11 cellular contexts compared by ENCODE assay signal in genomic region chr1:201013991-201014815, GRCh38. TPM values are rescaled to one million over a fixed set of nuclear protein-coding genes. Genes with fewer than 3 reads are reported as not detected.
A peak's percentile ranks its signal among the peaks of the same experiment; 100 is the strongest.
DNase-seq lines count a peak whose midpoint lies in the region; ATAC-seq, FAIRE-seq and TF ChIP-seq lines count a peak whose summit lies in the region.
"Had no signal": no experiment of that assay in that cellular context is flagged by ENCODE, and none has a peak within 500 bp of the region (broad histone marks: within the 10 kb centered on the region; RNA-seq: fewer than 3 reads in every experiment).

No MANE protein-coding gene starts in this region.

- H3K36me3 ChIP-seq in BLaER1 = peaks cover 31% of the 10 kb centered on the region
- H3K36me3 ChIP-seq: tibial nerve had no signal

- DNase-seq in HL-60 (ENCODE audit: low read depth in 1 of 2, low spot score in 1 of 2) (no peak), dorsolateral prefrontal cortex (peak in 9 of 10 donors; percentile 22 to 78 (median 64)), natural killer cell (no peak), SKM-1 treated with dmso at 0.1 percent for 144 hours (lab: John Stamatoyannopoulos, UW; ENCODE audit: unreplicated experiment) (no peak), HFFc6 (no peak), RCC 7860 (ENCODE audit: low spot score) (no peak)
- DNase-seq: activated effector memory CD4-positive, alpha-beta T cell treated with Interleukin-2 at 50 U/mL for 16 hours had no signal

- no peaks in the 10 kb centered on the region for H3K27me3 Mint-ChIP-seq in natural killer cell (ENCODE audit: low read depth in 2 of 2)
- peaks cover 59% of the 10 kb centered on the region for H3K27me3 Mint-ChIP-seq in HFFc6 (ENCODE audit: insufficient read depth)

- peak overlapping the region; percentile 82 to 98 for H3K27ac Mint-ChIP-seq in natural killer cell
- H3K27ac Mint-ChIP-seq in HFFc6 = no peak overlapping the region

- peaks cover 100% of the 10 kb centered on the region for H3K4me1 ChIP-seq in BLaER1

- H3K4me3 ChIP-seq in BLaER1 = no peak overlapping the region
- no peak overlapping the region for H3K4me3 ChIP-seq in HL-60 (replicated peaks; ENCODE audit: insufficient read depth, low read length)
- H3K4me3 ChIP-seq in dorsolateral prefrontal cortex = peak overlapping the region in 58 of 59 donors; percentile 9 to 66 (median 40)

- H3K4me3 Mint-ChIP-seq in natural killer cell = peak overlapping the region; percentile 42
- H3K4me3 Mint-ChIP-seq in HFFc6 = no peak overlapping the region

- FAIRE-seq in RCC 7860 (lab: Jason Lieb, UNC) = no peak
- FAIRE-seq: GM18507 had no signal

- intact Hi-C loops in dorsolateral prefrontal cortex (cut with DNase I) = no loop called here
- intact Hi-C loops in natural killer cell (cut with micrococcal nuclease) = no loop called here

- no peaks in the 10 kb centered on the region for H3K9me3 Mint-ChIP-seq in natural killer cell
- no peaks in the 10 kb centered on the region for H3K9me3 Mint-ChIP-seq in HFFc6

- no peaks in the 10 kb centered on the region for H3K36me3 Mint-ChIP-seq in natural killer cell
- H3K36me3 Mint-ChIP-seq in HFFc6 (ENCODE audit: low read depth) = no peaks in the 10 kb centered on the region

- H3K9ac ChIP-seq in BLaER1 = peak overlapping the region; percentile 52

- no peaks in the 10 kb centered on the region for H3K27me3 ChIP-seq in BLaER1
- no peaks in the 10 kb centered on the region for H3K27me3 ChIP-seq in HL-60 (ENCODE audit: insufficient read depth, poor library complexity, severe bottlenecking)
- H3K27me3 ChIP-seq in dorsolateral prefrontal cortex = no peaks in the 10 kb centered on the region
- H3K27me3 ChIP-seq: tibial nerve had no signal

- TF ChIP-seq CTCF in HL-60 (IDR thresholded peaks at IDR 0.05; ENCODE audit: insufficient read depth, low read length) = no peak
- TF ChIP-seq CTCF in dorsolateral prefrontal cortex (IDR thresholded peaks at IDR 0.05 in 54 of 56, conservative IDR thresholded peaks at IDR 0.05 in 2 of 56; ENCODE audit: low read depth in 1 of 56, partially characterized antibody in 56 of 56) = no peak
- TF ChIP-seq CTCF in natural killer cell (IDR thresholded peaks at IDR 0.05) = no peak
- TF ChIP-seq CTCF in HFFc6 (IDR thresholded peaks at IDR 0.05) = no peak

- ATAC-seq in natural killer cell = no peak
- ATAC-seq in GM21717 (IDR thresholded peaks at IDR 0.05; ENCODE audit: unreplicated experiment) = no peak

- H3K9me3 ChIP-seq in BLaER1 = no peaks in the 10 kb centered on the region
- H3K9me3 ChIP-seq: tibial nerve had no signal

- H4K20me1 ChIP-seq in BLaER1 = peaks cover 100% of the 10 kb centered on the region

- H3K27ac ChIP-seq in BLaER1 (peak overlapping the region; percentile 39; the same call in 1 of the 2 replicates), HL-60 (replicated peaks) (peak overlapping the region; percentile 47), dorsolateral prefrontal cortex (peak overlapping the region in 56 of 59 donors; percentile 28 to 86 (median 73))
- H3K27ac ChIP-seq: tibial nerve had no signal

- H3K4me2 ChIP-seq in BLaER1 = peak overlapping the region; percentile 96

- H3K4me1 Mint-ChIP-seq in natural killer cell (peaks cover 73 to 76% of the 10 kb centered on the region in 2 donors), HFFc6 (ENCODE audit: low read depth) (peaks cover 1% of the 10 kb centered on the region)

RNA-seq across cellular contexts. Expression of gene KIF21B, which starts 9.3 kb away (rescaled TPM):
- total RNA-seq in dorsolateral prefrontal cortex = 10 to 100 TPM; 21.8 to 76.7 (median 45.0) TPM
- 100 to 1,000 TPM; 102 to 129 (median 126) TPM for total RNA-seq in natural killer cell
- total RNA-seq in HFFc6 (2021; fragmentation: NEBNext Ultra II Directional; extraction: Animal tissue kit (Norgen Biotek cat#: 25700)) = not detected

Comparison
In these comparisons a context has a peak if more than half of its experiments do, and no peak if none do; other contexts are left out.
1. H3K4me3 ChIP-seq: peak in dorsolateral prefrontal cortex (58 of 59); none in BLaER1 (single experiment) and HL-60 (single experiment).
2. DNase-seq: peak in dorsolateral prefrontal cortex (9 of 10); none in HL-60 (0 of 2), natural killer cell (single experiment), SKM-1 treated with dmso at 0.1 percent for 144 hours (single experiment), HFFc6 (single experiment) and RCC 7860 (single experiment).
3. RNA of gene KIF21B, which starts 9.3 kb away (total RNA-seq): 102 to 129 TPM in natural killer cell and 21.8 to 76.7 TPM in dorsolateral prefrontal cortex; not detected in HFFc6; every median in the first group is over 10 times any median in the second.
4. Peak in every context shown above with its lines, with median percentiles within 50 percentile points of each other: H3K27ac ChIP-seq.